Comparison of ENCODE assay signal across 28 cellular contexts in the genomic region with DNA sequence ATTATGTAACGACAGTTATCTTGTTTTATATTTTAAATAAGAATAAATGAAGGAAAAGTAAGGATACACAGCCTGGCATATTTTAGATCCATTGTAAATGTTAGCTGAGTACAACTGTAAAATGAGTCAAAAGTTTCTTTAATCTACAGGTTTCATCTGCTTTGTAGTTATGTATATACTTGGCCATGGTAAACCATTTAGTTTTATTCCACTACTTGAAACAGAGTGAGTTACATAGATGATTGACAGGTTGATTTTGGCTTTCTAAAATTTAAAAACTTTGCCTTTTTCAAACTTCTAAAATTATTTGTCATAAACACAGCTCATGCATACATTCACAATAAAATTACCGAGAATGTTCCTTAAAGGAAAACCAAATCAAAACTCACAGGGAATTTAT.
A peak's percentile ranks its signal among the peaks of the same experiment; 100 is the strongest.
DNase-seq lines count a peak whose midpoint lies in the region; ATAC-seq and TF ChIP-seq lines count a peak whose summit lies in the region.
"Had no signal": no experiment of that assay in that cellular context is flagged by ENCODE, and none has a peak within 500 bp of the region (broad histone marks: within the 10 kb centered on the region; RNA-seq: fewer than 3 reads in every experiment).

No MANE protein-coding gene starts in this region.

- H3K27ac ChIP-seq in osteoblast (ENCODE audit: low read depth, low read length): no peak overlapping the region
- H3K27ac ChIP-seq in upper lobe of right lung: no peak overlapping the region
- H3K27ac ChIP-seq: 22Rv1; A549; BLaER1; BLaER1 treated with 17β-estradiol and CSF1 and Interleukin-3, amounts not matched to agents 10 nM and 100 nM; C4-2B had no signal

- no peaks in the 10 kb centered on the region for H3K79me2 ChIP-seq in osteoblast (ENCODE audit: insufficient read depth, low read length)

- DNase-seq in HEK293T (ENCODE audit: extremely low spot score) (no peak), osteoblast (ENCODE audit: insufficient read length, low spot score, missing footprints) (peak; percentile 50), upper lobe of right lung (no peak)
- DNase-seq: 8988T; ACHN; AML-193; BE2C; Caco-2; Calu3; CD4-positive, alpha-beta memory T cell; CD4-positive, alpha-beta T cell; CD4-positive, CD25-positive, alpha-beta regulatory T cell; CD8-positive, alpha-beta memory T cell; CD8-positive, alpha-beta T cell; COR-L47; DMS 273 treated with DMSO at 0.1 percent for 48 hours; DMS153; DMS53; DMS79; DMS79 treated with DMSO at 0.1 percent for 48 hours; DND-41; EL had no signal

- no peaks in the 10 kb centered on the region for H3K27me3 ChIP-seq in osteoblast (ENCODE audit: insufficient read depth, low read length)
- no peaks in the 10 kb centered on the region for H3K27me3 ChIP-seq in upper lobe of right lung
- H3K27me3 ChIP-seq: BE2C; BLaER1; BLaER1 treated with 17β-estradiol and CSF1 and Interleukin-3, amounts not matched to agents 10 nM and 100 nM had no signal

- no peak overlapping the region for H3K4me2 ChIP-seq in osteoblast (ENCODE audit: insufficient read depth, low read length)
- H3K4me2 ChIP-seq: A549; BLaER1; BLaER1 treated with 17β-estradiol and CSF1 and Interleukin-3, amounts not matched to agents 10 nM and 100 nM had no signal

- no peaks in the 10 kb centered on the region for H4K20me1 ChIP-seq in osteoblast (ENCODE audit: insufficient read depth, low read length)
- H4K20me1 ChIP-seq: BLaER1; BLaER1 treated with 17β-estradiol and CSF1 and Interleukin-3, amounts not matched to agents 10 nM and 100 nM had no signal

- H3K9me3 ChIP-seq in osteoblast (ENCODE audit: low read depth, low read length) (no peaks in the 10 kb centered on the region), upper lobe of right lung (no peaks in the 10 kb centered on the region)
- H3K9me3 ChIP-seq: A549, BE2C, BLaER1, Caco-2 had no signal

- CTCF ChIA-PET in HEK293T (lab: Yijun Ruan, JAX): no interaction called here

- intact Hi-C loops in upper lobe of right lung (cut with DNase I): no loop called here

- ATAC-seq in upper lobe of right lung (no peak), GM21717 (IDR thresholded peaks at IDR 0.05; ENCODE audit: unreplicated experiment) (no peak)
- ATAC-seq: A549; CD8-positive, alpha-beta T cell had no signal

- H3K4me3 ChIP-seq in osteoblast (ENCODE audit: insufficient read depth, low read length) (no peak overlapping the region), upper lobe of right lung (no peak overlapping the region)
- H3K4me3 ChIP-seq: A549; BLaER1; BLaER1 treated with 17β-estradiol and CSF1 and Interleukin-3, amounts not matched to agents 10 nM and 100 nM had no signal

- TF ChIP-seq CTCF in osteoblast (IDR thresholded peaks at IDR 0.05; ENCODE audit: extremely low read depth, low read depth, low read length): no peak
- TF ChIP-seq CTCF in upper lobe of right lung (IDR thresholded peaks at IDR 0.05): no peak

- H3K36me3 ChIP-seq in osteoblast (ENCODE audit: insufficient read depth, low read length) (no peaks in the 10 kb centered on the region), upper lobe of right lung (no peaks in the 10 kb centered on the region)
- H3K36me3 ChIP-seq: BE2C; BLaER1; BLaER1 treated with 17β-estradiol and CSF1 and Interleukin-3, amounts not matched to agents 10 nM and 100 nM had no signal

- POLR2A ChIA-PET in HEK293T (lab: Yijun Ruan, JAX): no interaction called here

- H3K4me1 ChIP-seq in osteoblast (ENCODE audit: insufficient read depth, low read length) (no peaks in the 10 kb centered on the region), upper lobe of right lung (no peaks in the 10 kb centered on the region)
- H3K4me1 ChIP-seq: A549; BLaER1; BLaER1 treated with 17β-estradiol and CSF1 and Interleukin-3, amounts not matched to agents 10 nM and 100 nM; Caco-2 had no signal

- H2AFZ ChIP-seq in osteoblast (ENCODE audit: low read length): no peak overlapping the region

TF ChIP-seq in HEK293T, 16 proteins besides CTCF, POLR2A, EP300 and RAD21:
- TF ChIP-seq, protein P1, sequence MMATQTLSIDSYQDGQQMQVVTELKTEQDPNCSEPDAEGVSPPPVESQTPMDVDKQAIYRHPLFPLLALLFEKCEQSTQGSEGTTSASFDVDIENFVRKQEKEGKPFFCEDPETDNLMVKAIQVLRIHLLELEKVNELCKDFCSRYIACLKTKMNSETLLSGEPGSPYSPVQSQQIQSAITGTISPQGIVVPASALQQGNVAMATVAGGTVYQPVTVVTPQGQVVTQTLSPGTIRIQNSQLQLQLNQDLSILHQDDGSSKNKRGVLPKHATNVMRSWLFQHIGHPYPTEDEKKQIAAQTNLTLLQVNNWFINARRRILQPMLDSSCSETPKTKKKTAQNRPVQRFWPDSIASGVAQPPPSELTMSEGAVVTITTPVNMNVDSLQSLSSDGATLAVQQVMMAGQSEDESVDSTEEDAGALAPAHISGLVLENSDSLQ (IDR thresholded peaks at IDR 0.05): peak; percentile 61
- TF ChIP-seq FOXA1 (IDR thresholded peaks at IDR 0.05): no peak
